Comparison of ENCODE assay signal across 8 cellular contexts in genomic region chr17:4947411-4948165, GRCh38. TPM values are rescaled to one million over a fixed set of nuclear protein-coding genes. Genes with fewer than 3 reads are reported as not detected.
DNase-seq lines count a peak whose midpoint lies in the region; ATAC-seq and TF ChIP-seq lines count a peak whose summit lies in the region.

No MANE protein-coding gene starts in this region.

- intact Hi-C loops in PC-3 (cut with micrococcal nuclease) = loop anchor here (2.0 kb wide), 1 partner anchor 49 kb away; the partner anchor contains the start of genes INCA1 and KIF1C
- intact Hi-C loops in activated T-helper 1 cell treated with anti-CD3 and anti-CD28 coated beads, Interleukin-12 subunit alpha, Interleukin-12 subunit beta, Interleukin-2, Interleukin-4 antibody, amounts not matched to agents 30 ng/mL and 10 ng/mL and 1 ng/mL, durations not matched to agents 14 hours and 24 hours and 36 hours (cut with micrococcal nuclease) = loop anchor here (1.0 to 5.0 kb wide), 8 partner anchors 7 to 805 kb away; partner anchors contain the start of genes ARRB2, CYB5D2, INCA1 and KIF1C
- intact Hi-C loops in esophagus squamous epithelium (cut with DNase I) = no loop called here

- BruUV-seq in PC-3 (replicated peaks; lab: Mats Ljungman, UMichigan) = no TSS peak

- no peak overlapping the region for H2BK12ac ChIP-seq in H9 (ENCODE audit: insufficient read length, low read depth, low read length)

- no peak overlapping the region for H4K8ac ChIP-seq in H9 (replicated peaks; ENCODE audit: insufficient read length, low read depth, low read length)

- no peaks in the 10 kb centered on the region for H3K9me2 ChIP-seq in PC-3 (replicated peaks; ENCODE audit: low read length)

- peak overlapping the region; percentile 72 for H3K4me2 ChIP-seq in H9 (ENCODE audit: insufficient read depth, insufficient read length, low read length)
- peak overlapping the region; percentile 98 for H3K4me2 ChIP-seq in PC-3 (ENCODE audit: low read length)

- H3K27ac Mint-ChIP-seq in H9 = peak overlapping the region; percentile 94 to 96 (median 96); a peak in 6 of 7 replicates
- H3K27ac Mint-ChIP-seq in activated T-helper 1 cell treated with anti-CD3 and anti-CD28 coated beads, Interleukin-12 subunit alpha, Interleukin-12 subunit beta, Interleukin-2, Interleukin-4 antibody, amounts not matched to agents 30 ng/mL and 10 ng/mL and 1 ng/mL, durations not matched to agents 14 hours and 24 hours and 36 hours = peak overlapping the region; percentile 94
- peak overlapping the region; percentile 95 to 96 for H3K27ac Mint-ChIP-seq in natural killer cell treated with Interleukin-12 subunit alpha and Interleukin-12 subunit beta and Interleukin-15 and Interleukin-18, amount 100 ng/mL, for 72 hours

- H4K20me1 ChIP-seq in H9 (ENCODE audit: control insufficient read depth, insufficient read depth, insufficient read length) (no peaks in the 10 kb centered on the region), PC-3 (ENCODE audit: low read length) (peaks cover 26% of the 10 kb centered on the region)

- TF ChIP-seq POLR2A in esophagus squamous epithelium (IDR thresholded peaks at IDR 0.05) (no peak), tibial nerve (IDR thresholded peaks at IDR 0.05) (no peak)

- no peak overlapping the region for H2BK120ac ChIP-seq in H9 (ENCODE audit: low read depth, low read length, poor library complexity, severe bottlenecking)

- TF ChIP-seq EP300 in tibial nerve (IDR thresholded peaks at IDR 0.05) = peak in 1 of 2 donors; percentile 57

- CTCF ChIA-PET in PC-3 (lab: Charles Lee) = no interaction called here

- WGBS in H9 (ENCODE audit: extremely low coverage, insufficient read length, low lambda C conversion rate) = no CpG with 5 or more reads among the region's 56 CpGs
- WGBS in esophagus squamous epithelium, 2 donors = 0% methylated on average over 2 to 11 of the region's 56 CpGs
- WGBS in tibial nerve, 2 donors = 0 to 1% methylated on average over 42 to 47 of the region's 56 CpGs

- POLR2A ChIA-PET in PC-3 (lab: Charles Lee; ENCODE audit: unreplicated experiment) = interaction anchor here (0.6 to 0.7 kb wide), 2 partner anchors 113 to 944 kb away, joined by 3 to 4 read pairs; no protein-coding TSS in a partner anchor

- peak overlapping the region; percentile 90 for H3K4me3 ChIP-seq in PC-3 (ENCODE audit: low read length)
- peak overlapping the region; percentile 91 to 97 (median 94) for H3K4me3 ChIP-seq in esophagus squamous epithelium
- H3K4me3 ChIP-seq in tibial nerve = peak overlapping the region; percentile 85 to 99 (median 95)

- H3K36me3 ChIP-seq in PC-3 (ENCODE audit: low read depth, low read length) (peaks cover 28% of the 10 kb centered on the region), esophagus squamous epithelium (peaks cover 3 to 48% (median 8%) of the 10 kb centered on the region in 3 donors), tibial nerve (peaks cover 0 to 40% (median 0%) of the 10 kb centered on the region in 3 donors)

- H3K79me2 ChIP-seq in H9 (ENCODE audit: insufficient read depth, low read length) (peaks cover 13% of the 10 kb centered on the region; the same call in 1 of the 2 replicates), PC-3 (ENCODE audit: low read length) (peaks cover 60% of the 10 kb centered on the region)

- H2BK5ac ChIP-seq in H9 (ENCODE audit: insufficient read length, low read length) = no peak overlapping the region

- H3K27ac ChIP-seq in C4-2B (peak overlapping the region; percentile 100), H9 (ENCODE audit: insufficient read length, low read depth, low read length) (peak overlapping the region; percentile 32), PC-3 (ENCODE audit: low read length) (peak overlapping the region; percentile 85), esophagus squamous epithelium (peak overlapping the region; percentile 97 to 100 (median 98)), tibial nerve (peak overlapping the region; percentile 94 to 97 (median 96))

- no peak overlapping the region for H3T11ph ChIP-seq in H9 (ENCODE audit: low read length)

- no peak overlapping the region for H4K91ac ChIP-seq in H9 (ENCODE audit: insufficient read length, low read depth, low read length)

- H3K9me3 ChIP-seq in H9 (ENCODE audit: control insufficient read depth, low read depth, low read length) (no peaks in the 10 kb centered on the region), PC-3 (ENCODE audit: low read length) (no peaks in the 10 kb centered on the region), esophagus squamous epithelium (no peaks in the 10 kb centered on the region), tibial nerve (no peaks in the 10 kb centered on the region)

- H3K27me3 ChIP-seq in H9 (ENCODE audit: insufficient read depth, low read length) = no peaks in the 10 kb centered on the region
- no peaks in the 10 kb centered on the region for H3K27me3 ChIP-seq in PC-3 (ENCODE audit: low read length)
- no peaks in the 10 kb centered on the region for H3K27me3 ChIP-seq in esophagus squamous epithelium
- H3K27me3 ChIP-seq in tibial nerve = no peaks in the 10 kb centered on the region

- H3F3A ChIP-seq in PC-3 (ENCODE audit: low read length, unreplicated experiment) = no peaks in the 10 kb centered on the region

- no peak overlapping the region for H2BK15ac ChIP-seq in H9 (ENCODE audit: low read depth, low read length)

- peaks cover 4% of the 10 kb centered on the region for H3K79me1 ChIP-seq in H9 (ENCODE audit: insufficient read depth, low read depth, low read length, poor library complexity, severe bottlenecking)

- peak overlapping the region; percentile 96 for H3K14ac ChIP-seq in H9 (ENCODE audit: insufficient read depth, low read length)

- H2AK5ac ChIP-seq in H9 (ENCODE audit: insufficient read length, low read length) = no peak overlapping the region

- peaks cover 23% of the 10 kb centered on the region for H3K23me2 ChIP-seq in H9 (ENCODE audit: insufficient read length, low read depth, low read length, poor library complexity, severe bottlenecking)

- H4K5ac ChIP-seq in H9 (ENCODE audit: insufficient read length, low read depth, low read length) = no peak overlapping the region

- H3K4me3 Mint-ChIP-seq in H9 = peak overlapping the region; percentile 95 to 100
- peak overlapping the region; percentile 100 for H3K4me3 Mint-ChIP-seq in activated T-helper 1 cell treated with anti-CD3 and anti-CD28 coated beads, Interleukin-12 subunit alpha, Interleukin-12 subunit beta, Interleukin-2, Interleukin-4 antibody, amounts not matched to agents 30 ng/mL and 10 ng/mL and 1 ng/mL, durations not matched to agents 14 hours and 24 hours and 36 hours
- H3K4me3 Mint-ChIP-seq in natural killer cell treated with Interleukin-12 subunit alpha and Interleukin-12 subunit beta and Interleukin-15 and Interleukin-18, amount 100 ng/mL, for 72 hours = peak overlapping the region; percentile 100

- TF ChIP-seq CTCF in C4-2B (conservative IDR thresholded peaks at IDR 0.05) = no peak
- no peak for TF ChIP-seq CTCF in H9 (conservative IDR thresholded peaks at IDR 0.05)
- TF ChIP-seq CTCF in PC-3 (conservative IDR thresholded peaks at IDR 0.05; ENCODE audit: low read depth, low read length) = no peak
- no peak for TF ChIP-seq CTCF in esophagus squamous epithelium (IDR thresholded peaks at IDR 0.05)
- no peak for TF ChIP-seq CTCF in tibial nerve (IDR thresholded peaks at IDR 0.05)

- H3K4me1 Mint-ChIP-seq in H9 = peaks cover 37 to 38% of the 10 kb centered on the region in 2 experiments
- H3K4me1 Mint-ChIP-seq in activated T-helper 1 cell treated with anti-CD3 and anti-CD28 coated beads, Interleukin-12 subunit alpha, Interleukin-12 subunit beta, Interleukin-2, Interleukin-4 antibody, amounts not matched to agents 30 ng/mL and 10 ng/mL and 1 ng/mL, durations not matched to agents 14 hours and 24 hours and 36 hours (ENCODE audit: low read depth) = peaks cover 59% of the 10 kb centered on the region
- H3K4me1 Mint-ChIP-seq in natural killer cell treated with Interleukin-12 subunit alpha and Interleukin-12 subunit beta and Interleukin-15 and Interleukin-18, amount 100 ng/mL, for 72 hours (ENCODE audit: low read depth in 2 of 2) = peaks cover 55 to 63% of the 10 kb centered on the region in 2 donors

- H2AFZ ChIP-seq in H9 (ENCODE audit: low read length) (no peak overlapping the region), PC-3 (ENCODE audit: low read length) (no peak overlapping the region)

- H3K9me3 Mint-ChIP-seq in H9 = peaks cover 0 to 2% of the 10 kb centered on the region in 2 experiments; a peak in 2 of 5 replicates
- no peaks in the 10 kb centered on the region for H3K9me3 Mint-ChIP-seq in activated T-helper 1 cell treated with anti-CD3 and anti-CD28 coated beads, Interleukin-12 subunit alpha, Interleukin-12 subunit beta, Interleukin-2, Interleukin-4 antibody, amounts not matched to agents 30 ng/mL and 10 ng/mL and 1 ng/mL, durations not matched to agents 14 hours and 24 hours and 36 hours
- H3K9me3 Mint-ChIP-seq in natural killer cell treated with Interleukin-12 subunit alpha and Interleukin-12 subunit beta and Interleukin-15 and Interleukin-18, amount 100 ng/mL, for 72 hours = no peaks in the 10 kb centered on the region

- H3K27me3 Mint-ChIP-seq in H9 (ENCODE audit: low read depth) = peaks cover 5% of the 10 kb centered on the region
- peaks cover 2% of the 10 kb centered on the region for H3K27me3 Mint-ChIP-seq in activated T-helper 1 cell treated with anti-CD3 and anti-CD28 coated beads, Interleukin-12 subunit alpha, Interleukin-12 subunit beta, Interleukin-2, Interleukin-4 antibody, amounts not matched to agents 30 ng/mL and 10 ng/mL and 1 ng/mL, durations not matched to agents 14 hours and 24 hours and 36 hours (ENCODE audit: insufficient read depth)
- no peaks in the 10 kb centered on the region for H3K27me3 Mint-ChIP-seq in natural killer cell treated with Interleukin-12 subunit alpha and Interleukin-12 subunit beta and Interleukin-15 and Interleukin-18, amount 100 ng/mL, for 72 hours

- H3K9ac ChIP-seq in H9 (ENCODE audit: extremely low read depth, insufficient read length, low read length) = peak overlapping the region; percentile 94
- H3K9ac ChIP-seq in PC-3 (ENCODE audit: low read length) = peak overlapping the region; percentile 93

- no peak for ATAC-seq in PC-3
- ATAC-seq in natural killer cell treated with Interleukin-12 subunit alpha and Interleukin-12 subunit beta and Interleukin-15 and Interleukin-18, amount 100 ng/mL, for 72 hours = peak; percentile 50 to 62

- H2BK20ac ChIP-seq in H9 (ENCODE audit: low read depth, low read length, poor library complexity, severe bottlenecking) = no peak overlapping the region

- DNase-seq in H9 (peak; percentile 72), PC-3 (peak; percentile 38), esophagus squamous epithelium (lab: John Stamatoyannopoulos, UW) (no peak), tibial nerve (ENCODE audit: low spot score in 2 of 2) (peak in 1 of 2 donors; percentile 32), middle frontal gyrus (ENCODE audit: extremely low spot score, low spot score) (no peak)
- peak; percentile 74 for DNase-seq in activated T-helper 1 cell treated with anti-CD3 and anti-CD28 coated beads, Interleukin-12 subunit alpha, Interleukin-12 subunit beta, Interleukin-2, Interleukin-4 antibody, amounts not matched to agents 30 ng/mL and 10 ng/mL and 1 ng/mL, durations not matched to agents 14 hours and 24 hours and 36 hours (ENCODE audit: low spot score)
- peak; percentile 86 for DNase-seq in natural killer cell treated with Interleukin-12 subunit alpha and Interleukin-12 subunit beta and Interleukin-15 and Interleukin-18, amount 100 ng/mL, for 72 hours (ENCODE audit: low spot score)

- H3K4me1 ChIP-seq in H9 (ENCODE audit: insufficient read depth, low read length) (peaks cover 4% of the 10 kb centered on the region; the same call in 1 of the 2 replicates), PC-3 (ENCODE audit: insufficient read depth, low read length) (peaks cover 30% of the 10 kb centered on the region), esophagus squamous epithelium (peaks cover 35 to 78% (median 38%) of the 10 kb centered on the region in 3 donors), tibial nerve (peaks cover 0 to 66% (median 36%) of the 10 kb centered on the region in 4 donors)

- H3K23ac ChIP-seq in H9 (ENCODE audit: insufficient read length, low read depth, low read length) = no peak overlapping the region

- no peak overlapping the region for H3K4ac ChIP-seq in H9 (ENCODE audit: low read depth, low read length)

- H3K56ac ChIP-seq in H9 (ENCODE audit: insufficient read length, low read depth, low read length) = no peak overlapping the region

- H3K18ac ChIP-seq in H9 (ENCODE audit: insufficient read length, low read depth, low read length) = peak overlapping the region; percentile 85

- peaks cover 27 to 49% (median 40%) of the 10 kb centered on the region in 3 experiments for H3K36me3 Mint-ChIP-seq in H9 (ENCODE audit: insufficient read depth in 1 of 3, low read depth in 3 of 3)
- peaks cover 42% of the 10 kb centered on the region for H3K36me3 Mint-ChIP-seq in activated T-helper 1 cell treated with anti-CD3 and anti-CD28 coated beads, Interleukin-12 subunit alpha, Interleukin-12 subunit beta, Interleukin-2, Interleukin-4 antibody, amounts not matched to agents 30 ng/mL and 10 ng/mL and 1 ng/mL, durations not matched to agents 14 hours and 24 hours and 36 hours (ENCODE audit: low read depth)
- peaks cover 36% of the 10 kb centered on the region for H3K36me3 Mint-ChIP-seq in natural killer cell treated with Interleukin-12 subunit alpha and Interleukin-12 subunit beta and Interleukin-15 and Interleukin-18, amount 100 ng/mL, for 72 hours

RNA-seq across cellular contexts. Expression of gene PFN1, which starts 0.7 kb away (rescaled TPM):
- total RNA-seq in H9 (2021) (1,149 and 1,217 TPM in 2 replicates), PC-3 (2014; rRNA removed) (1,914 and 2,339 TPM in 2 replicates), esophagus squamous epithelium (100 to 1,000 TPM; 520 to 970 (median 715) TPM), tibial nerve (1,000 to 10,000 TPM in 1 of 4 donors, 100 to 1,000 TPM in 3; 422 to 1,004 (median 483) TPM)
- total RNA-seq in activated T-helper 1 cell treated with anti-CD3 and anti-CD28 coated beads, Interleukin-12 subunit alpha, Interleukin-12 subunit beta, Interleukin-2, Interleukin-4 antibody, amounts not matched to agents 30 ng/mL and 10 ng/mL and 1 ng/mL, durations not matched to agents 14 hours and 24 hours and 36 hours = 1,423 and 1,429 TPM in 2 replicates
- total RNA-seq in natural killer cell treated with Interleukin-12 subunit alpha and Interleukin-12 subunit beta and Interleukin-15 and Interleukin-18, amount 100 ng/mL, for 72 hours = 1,000 to 10,000 TPM; 1,741 to 1,743 TPM

RNA-seq across cellular contexts. Expression of gene ENO3, which starts 3.3 kb away (rescaled TPM):
- total RNA-seq in H9 (2021) = 20.7 and 25.4 TPM in 2 replicates
- 2.4 and 7.5 TPM in 2 replicates for total RNA-seq in PC-3 (2014; rRNA removed)
- total RNA-seq in activated T-helper 1 cell treated with anti-CD3 and anti-CD28 coated beads, Interleukin-12 subunit alpha, Interleukin-12 subunit beta, Interleukin-2, Interleukin-4 antibody, amounts not matched to agents 30 ng/mL and 10 ng/mL and 1 ng/mL, durations not matched to agents 14 hours and 24 hours and 36 hours = 42.5 and 44.5 TPM in 2 replicates
- 1 to 10 TPM in 2 of 4 donors, under 1 TPM in 1, not detected in 1; 0.31 to 3.6 (median 1.5) TPM for total RNA-seq in esophagus squamous epithelium
- 10 to 100 TPM in 1 of 2 donors, 1 to 10 TPM in 1; 8.7 to 26.1 TPM for total RNA-seq in natural killer cell treated with Interleukin-12 subunit alpha and Interleukin-12 subunit beta and Interleukin-15 and Interleukin-18, amount 100 ng/mL, for 72 hours
- 10 to 100 TPM in 2 of 4 donors, 1 to 10 TPM in 2; 7.5 to 15.3 (median 10.2) TPM for total RNA-seq in tibial nerve

RNA-seq across cellular contexts. Expression of gene RNF167, which starts 7.5 kb away (rescaled TPM):
- total RNA-seq in H9 (2021) = 134 and 135 TPM in 2 replicates
- 37.8 and 43.1 TPM in 2 replicates for total RNA-seq in PC-3 (2014; rRNA removed)
- total RNA-seq in activated T-helper 1 cell treated with anti-CD3 and anti-CD28 coated beads, Interleukin-12 subunit alpha, Interleukin-12 subunit beta, Interleukin-2, Interleukin-4 antibody, amounts not matched to agents 30 ng/mL and 10 ng/mL and 1 ng/mL, durations not matched to agents 14 hours and 24 hours and 36 hours = 138 and 140 TPM in 2 replicates
- 10 to 100 TPM; 42.3 to 57.4 (median 54.2) TPM for total RNA-seq in esophagus squamous epithelium
- total RNA-seq in natural killer cell treated with Interleukin-12 subunit alpha and Interleukin-12 subunit beta and Interleukin-15 and Interleukin-18, amount 100 ng/mL, for 72 hours = 100 to 1,000 TPM; 144 to 150 TPM
- total RNA-seq in tibial nerve = 10 to 100 TPM; 45.0 to 55.0 (median 51.4) TPM

RNA-seq across cellular contexts. Expression of gene SLC25A11, which starts 7.7 kb away (rescaled TPM):
- total RNA-seq in H9 (2021) (74.9 and 80.6 TPM in 2 replicates), PC-3 (2014; rRNA removed) (64.3 and 72.1 TPM in 2 replicates), esophagus squamous epithelium (10 to 100 TPM; 29.3 to 54.2 (median 42.2) TPM), tibial nerve (10 to 100 TPM; 30.3 to 42.8 (median 32.3) TPM)
- 111 and 116 TPM in 2 replicates for total RNA-seq in activated T-helper 1 cell treated with anti-CD3 and anti-CD28 coated beads, Interleukin-12 subunit alpha, Interleukin-12 subunit beta, Interleukin-2, Interleukin-4 antibody, amounts not matched to agents 30 ng/mL and 10 ng/mL and 1 ng/mL, durations not matched to agents 14 hours and 24 hours and 36 hours
- total RNA-seq in natural killer cell treated with Interleukin-12 subunit alpha and Interleukin-12 subunit beta and Interleukin-15 and Interleukin-18, amount 100 ng/mL, for 72 hours = 10 to 100 TPM; 85.9 to 91.6 TPM

RNA-seq across cellular contexts. Expression of gene GP1BA, which starts 15.5 kb away (rescaled TPM):
- total RNA-seq in H9 (2021) (not detected in 2 replicates), PC-3 (2014; rRNA removed) (not detected in 2 replicates), esophagus squamous epithelium (not detected), tibial nerve (not detected)
- not detected in 2 replicates for total RNA-seq in activated T-helper 1 cell treated with anti-CD3 and anti-CD28 coated beads, Interleukin-12 subunit alpha, Interleukin-12 subunit beta, Interleukin-2, Interleukin-4 antibody, amounts not matched to agents 30 ng/mL and 10 ng/mL and 1 ng/mL, durations not matched to agents 14 hours and 24 hours and 36 hours
- under 1 TPM in 1 of 2 donors, not detected in 1; 0.12 TPM for total RNA-seq in natural killer cell treated with Interleukin-12 subunit alpha and Interleukin-12 subunit beta and Interleukin-15 and Interleukin-18, amount 100 ng/mL, for 72 hours

Comparison
In these comparisons a context has a peak if more than half of its experiments do, and no peak if none do; other contexts are left out.
1. H3K27ac ChIP-seq: peak in every context shown above with its lines; median percentile 100 in C4-2B; 98 in esophagus squamous epithelium; 96 in tibial nerve; 85 in PC-3; 32 in H9.
2. DNase-seq: peak in H9 (single experiment), PC-3 (single experiment), activated T-helper 1 cell treated with anti-CD3 and anti-CD28 coated beads, Interleukin-12 subunit alpha, Interleukin-12 subunit beta, Interleukin-2, Interleukin-4 antibody, amounts not matched to agents 30 ng/mL and 10 ng/mL and 1 ng/mL, durations not matched to agents 14 hours and 24 hours and 36 hours (single experiment) and natural killer cell treated with Interleukin-12 subunit alpha and Interleukin-12 subunit beta and Interleukin-15 and Interleukin-18, amount 100 ng/mL, for 72 hours (single experiment); none in esophagus squamous epithelium (single experiment) and middle frontal gyrus (single experiment).
3. Peak in every context shown above with its lines, with median percentiles within 50 percentile points of each other: H3K27ac Mint-ChIP-seq, H3K4me3 Mint-ChIP-seq and H3K4me3 ChIP-seq.